In the genomic region with DNA sequence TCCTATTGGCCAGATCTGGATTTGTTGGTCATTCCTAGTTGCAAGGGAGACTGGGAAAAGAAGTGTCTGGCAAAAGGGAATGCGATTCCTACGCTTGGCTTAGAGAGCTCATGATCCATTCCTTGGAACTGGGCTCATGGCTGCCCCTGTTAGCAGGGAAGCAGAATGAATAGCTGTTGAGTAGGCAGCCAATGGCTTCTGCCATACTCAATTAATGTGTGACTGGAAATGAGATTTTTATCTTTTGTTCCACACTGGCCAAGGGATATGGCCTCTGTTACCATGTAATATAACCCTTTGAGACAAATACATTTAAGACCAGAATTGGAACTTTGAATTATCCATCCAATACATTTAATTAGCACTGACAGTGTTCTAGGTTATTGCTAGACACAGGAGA, we compare ENCODE assay signal across 20 cellular contexts. TPM values are rescaled to one million over a fixed set of nuclear protein-coding genes. Genes with fewer than 3 reads are reported as not detected.
DNase-seq lines count a peak whose midpoint lies in the region; TF ChIP-seq lines count a peak whose summit lies in the region.
"Had no signal": no experiment of that assay in that cellular context is flagged by ENCODE, and none has a peak within 500 bp of the region (broad histone marks: within the 10 kb centered on the region; RNA-seq: fewer than 3 reads in every experiment).

No MANE protein-coding gene starts in this region.

- H3K9me2 ChIP-seq in Karpas-422 (replicated peaks; ENCODE audit: insufficient read depth, low read length) (no peaks in the 10 kb centered on the region), SK-N-SH (no peaks in the 10 kb centered on the region)

- H3K4me3 ChIP-seq in Karpas-422 (ENCODE audit: low read length) (no peak overlapping the region), SK-N-SH (ENCODE audit: low read depth in 2 of 2, low read length in 1 of 2) (no peak overlapping the region), smooth muscle cell (no peak overlapping the region), A673 (ENCODE audit: low read depth, low read length, poor library complexity, severe bottlenecking) (no peak overlapping the region)
- H3K4me3 ChIP-seq: A549, GM12878, GM23248 had no signal

- H3K4me2 ChIP-seq in Karpas-422 (ENCODE audit: low read depth, low read length, poor library complexity, severe bottlenecking): peak overlapping the region; percentile 71
- no peak overlapping the region for H3K4me2 ChIP-seq in SK-N-SH
- peak overlapping the region; percentile 35 for H3K4me2 ChIP-seq in smooth muscle cell
- H3K4me2 ChIP-seq: A549 had no signal

- intact Hi-C loops in A673 (cut with micrococcal nuclease; ENCODE audit: unreplicated experiment): no loop called here

- H2AFZ ChIP-seq in Karpas-422 (ENCODE audit: low read length) (no peak overlapping the region), SK-N-SH (ENCODE audit: low read depth) (no peak overlapping the region), smooth muscle cell (ENCODE audit: low read depth) (no peak overlapping the region)
- H2AFZ ChIP-seq: GM23248 had no signal

- CTCF ChIA-PET in SK-N-SH (lab: Yijun Ruan, JAX): interaction anchor here (1.2 to 1.5 kb wide), 3 partner anchors 8 to 12 kb away, joined by 3 to 5 read pairs (median 4); no protein-coding TSS in a partner anchor
- CTCF ChIA-PET in A673 (lab: Charles Lee): no interaction called here

- no peak for TF ChIP-seq EP300 in SK-N-SH (IDR thresholded peaks at IDR 0.05; ENCODE audit: borderline replicate concordance in 1 of 2, low read depth in 1 of 2, low read length in 1 of 2)

- H3K9me3 ChIP-seq in Karpas-422 (ENCODE audit: low read length) (no peaks in the 10 kb centered on the region), SK-N-SH (no peaks in the 10 kb centered on the region), smooth muscle cell (replicated peaks; ENCODE audit: low read depth) (no peaks in the 10 kb centered on the region), A673 (ENCODE audit: low read depth, low read length, poor library complexity, severe bottlenecking) (no peaks in the 10 kb centered on the region)
- H3K9me3 ChIP-seq: A549, Caco-2 had no signal

- POLR2A ChIA-PET in SK-N-SH (lab: Yijun Ruan, JAX): no interaction called here
- POLR2A ChIA-PET in A673 (lab: Charles Lee; ENCODE audit: low non-redundant PET): no interaction called here

- H3K36me3 ChIP-seq in Karpas-422 (ENCODE audit: insufficient read depth, low read length) (no peaks in the 10 kb centered on the region), SK-N-SH (replicated peaks in 1 of 2; ENCODE audit: control insufficient read depth in 1 of 2, insufficient read depth in 2 of 2, low read length in 1 of 2) (no peaks in the 10 kb centered on the region), smooth muscle cell (ENCODE audit: low read depth) (no peaks in the 10 kb centered on the region), A673 (ENCODE audit: insufficient read depth, low read length, poor library complexity, severe bottlenecking) (no peaks in the 10 kb centered on the region)

- 93% methylated on average over 2 of the region's 2 CpGs for WGBS in SK-N-SH (ENCODE audit: low lambda C conversion rate)
- 100% methylated on average over 2 of the region's 2 CpGs for WGBS in smooth muscle cell (ENCODE audit: low lambda C conversion rate)

- H3K79me2 ChIP-seq in Karpas-422 (ENCODE audit: low read length) (peaks cover 93% of the 10 kb centered on the region), SK-N-SH (ENCODE audit: insufficient read depth) (peaks cover 29% of the 10 kb centered on the region; the same call in 1 of the 2 replicates), smooth muscle cell (ENCODE audit: low read depth) (peaks cover 50% of the 10 kb centered on the region)

- H3K27me3 ChIP-seq in Karpas-422 (ENCODE audit: low read length) (no peaks in the 10 kb centered on the region), SK-N-SH (ENCODE audit: insufficient read depth) (no peaks in the 10 kb centered on the region), smooth muscle cell (ENCODE audit: low read depth) (no peaks in the 10 kb centered on the region), A673 (replicated peaks; ENCODE audit: insufficient read depth, low read depth, low read length, poor library complexity) (no peaks in the 10 kb centered on the region)

- H3K4me1 ChIP-seq in Karpas-422 (ENCODE audit: low read length) (peaks cover 85% of the 10 kb centered on the region), SK-N-SH (ENCODE audit: control insufficient read depth in 1 of 2, insufficient read depth in 2 of 2, low read depth in 1 of 2, low read length in 1 of 2) (peaks cover 0 to 2% of the 10 kb centered on the region in 2 experiments; a peak in 3 of 4 replicates), smooth muscle cell (ENCODE audit: low read depth) (peaks cover 6% of the 10 kb centered on the region), A673 (ENCODE audit: insufficient read depth, low read length, poor library complexity, severe bottlenecking) (no peaks in the 10 kb centered on the region)

- H3F3A ChIP-seq in SK-N-SH (replicated peaks; ENCODE audit: insufficient read depth) (no peaks in the 10 kb centered on the region), smooth muscle cell (ENCODE audit: low read depth) (no peaks in the 10 kb centered on the region)

- peak overlapping the region; percentile 53 for H3K9ac ChIP-seq in Karpas-422 (ENCODE audit: low read length)
- no peak overlapping the region for H3K9ac ChIP-seq in SK-N-SH
- H3K9ac ChIP-seq in smooth muscle cell (ENCODE audit: low read depth): no peak overlapping the region
- H3K9ac ChIP-seq: GM23248 had no signal

- TF ChIP-seq CTCF in 22Rv1 (IDR thresholded peaks at IDR 0.05) (no peak), SK-N-SH (IDR thresholded peaks at IDR 0.05) (no peak), smooth muscle cell (IDR thresholded peaks at IDR 0.05; ENCODE audit: borderline replicate concordance, insufficient read depth, poor library complexity, severe bottlenecking) (no peak), A673 (conservative IDR thresholded peaks at IDR 0.05; ENCODE audit: low read depth, low read length) (no peak)

- H3K27ac ChIP-seq in 22Rv1 (peak overlapping the region; percentile 84), Karpas-422 (ENCODE audit: low read length) (peak overlapping the region; percentile 90), SK-N-SH (ENCODE audit: low read depth in 2 of 2, low read length in 1 of 2) (no peak overlapping the region), smooth muscle cell (ENCODE audit: low read depth) (no peak overlapping the region), A673 (ENCODE audit: low read depth, low read length, poor library complexity, severe bottlenecking) (no peak overlapping the region)
- H3K27ac ChIP-seq: GM23248 had no signal

- DNase-seq in Karpas-422 (no peak), SK-N-SH (no peak), smooth muscle cell (lab: John Stamatoyannopoulos, UW; ENCODE audit: unreplicated experiment) (no peak), DMS53 (lab: John Stamatoyannopoulos, UW) (no peak), pons (ENCODE audit: low spot score) (no peak), A673 (ENCODE audit: low spot score) (no peak)
- DNase-seq: 8988T; C1 segment of cervical spinal cord; Caco-2; CD4-positive, alpha-beta memory T cell; DMS153; DMS79; EL; GDM1; GM23248; H7; HCEC 1CT had no signal

- BruUV-seq in A673 (replicated peaks; lab: Mats Ljungman, UMichigan): no TSS peak

- TF ChIP-seq RAD21 in SK-N-SH (IDR thresholded peaks at IDR 0.05; ENCODE audit: low read length): no peak

- H4K20me1 ChIP-seq in Karpas-422 (ENCODE audit: insufficient read depth, low read depth, low read length): no peaks in the 10 kb centered on the region
- no peaks in the 10 kb centered on the region for H4K20me1 ChIP-seq in SK-N-SH (ENCODE audit: insufficient read depth)
- H4K20me1 ChIP-seq in smooth muscle cell (ENCODE audit: low read depth): peaks cover 98% of the 10 kb centered on the region

TF ChIP-seq in SK-N-SH, 30 proteins besides CTCF, POLR2A, EP300 and RAD21:
- TF ChIP-seq PBX3 (IDR thresholded peaks at IDR 0.05) (peak; percentile 52), TEAD4 (IDR thresholded peaks at IDR 0.05; ENCODE audit: borderline replicate concordance, insufficient read depth) (no peak)

RNA-seq across cellular contexts. Expression of gene FTO, which starts 31.0 kb away (rescaled TPM):
- total RNA-seq in Karpas-422 (2014; rRNA removed; shearing (Covaris generic); ENCODE audit: low replicate concordance): 101 and 125 TPM in 2 replicates
- polyA plus RNA-seq in SK-N-SH (2012; rRNA removed) (41.2 and 49.8 TPM in 2 replicates), smooth muscle cell (48.2 and 81.1 TPM in 2 replicates)
- 45.9 and 46.5 TPM in 2 replicates for polyA plus RNA-seq in SK-N-SH (2012; cell fraction: cytosol; rRNA removed)
- 19.0 and 26.9 TPM in 2 replicates for polyA plus RNA-seq in SK-N-SH (2012; cell fraction: nucleus; rRNA removed)
- total RNA-seq in smooth muscle cell (89.9 and 111 TPM in 2 replicates), A673 (2021) (72.7 and 73.4 TPM in 2 replicates)

RNA-seq across cellular contexts. Expression of gene RPGRIP1L, which starts 31.2 kb away (rescaled TPM):
- total RNA-seq in Karpas-422 (2014; rRNA removed; shearing (Covaris generic); ENCODE audit: low replicate concordance): 19.1 and 25.1 TPM in 2 replicates
- polyA plus RNA-seq in SK-N-SH (2012; rRNA removed): 5.7 and 6.5 TPM in 2 replicates
- polyA plus RNA-seq in SK-N-SH (2012; cell fraction: cytosol; rRNA removed): 7.4 and 9.9 TPM in 2 replicates
- 4.4 and 9.0 TPM in 2 replicates for polyA plus RNA-seq in SK-N-SH (2012; cell fraction: nucleus; rRNA removed)
- 11.5 and 11.6 TPM in 2 replicates for total RNA-seq in smooth muscle cell
- 5.8 and 8.4 TPM in 2 replicates for polyA plus RNA-seq in smooth muscle cell
- total RNA-seq in A673 (2021): 18.3 and 19.8 TPM in 2 replicates

Comparison
In these comparisons a context has a peak if more than half of its experiments do, and no peak if none do; other contexts are left out.
1. H3K27ac ChIP-seq: peak in 22Rv1 (single experiment) and Karpas-422 (single experiment); none in SK-N-SH (0 of 2), smooth muscle cell (single experiment) and A673 (single experiment).